8 cellular contexts compared by ENCODE assay signal in the genomic region with DNA sequence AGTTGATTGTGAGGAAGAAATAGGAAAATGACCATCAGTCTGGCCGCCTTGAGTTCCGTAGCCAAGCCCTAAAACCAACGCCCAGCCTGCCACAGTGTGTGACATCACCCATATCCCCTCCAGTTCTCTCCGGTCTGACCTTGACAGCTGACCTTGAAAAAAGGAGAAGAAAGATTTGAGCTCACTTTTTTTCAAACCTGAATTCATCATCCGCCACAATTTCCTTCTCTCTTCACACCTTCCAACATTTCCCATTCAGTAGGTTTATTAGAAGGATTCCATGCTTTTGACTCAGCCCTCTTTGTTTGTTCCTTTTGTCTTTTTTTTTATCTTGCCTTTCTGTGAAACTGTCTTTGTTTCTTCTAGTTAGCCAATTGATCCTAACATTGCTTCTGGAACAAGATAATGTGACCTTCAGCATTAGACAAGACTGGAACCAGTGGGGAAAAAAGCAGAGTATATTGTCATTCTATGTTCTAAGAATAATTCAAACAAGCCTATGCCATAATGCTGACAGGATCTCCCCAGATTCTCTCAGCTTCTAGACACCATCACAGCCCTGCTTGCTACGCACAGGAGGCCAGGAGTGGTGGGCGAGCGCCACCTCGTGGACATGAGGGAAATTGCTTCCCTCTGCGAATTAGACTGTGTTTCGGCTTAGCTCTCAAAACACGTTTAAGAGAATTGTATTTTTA.
DNase-seq lines count a peak whose midpoint lies in the region; ATAC-seq and TF ChIP-seq lines count a peak whose summit lies in the region.

No MANE protein-coding gene starts in this region.

- no peaks in the 10 kb centered on the region for H3K4me1 Mint-ChIP-seq in activated CD4-positive, alpha-beta memory T cell treated with anti-CD3 and anti-CD28 coated beads, Interleukin-2, amount 10 ng/mL, durations not matched to agents 7 days and 5 days

- H3K27ac Mint-ChIP-seq in activated CD4-positive, alpha-beta memory T cell treated with anti-CD3 and anti-CD28 coated beads, Interleukin-2, amount 10 ng/mL, durations not matched to agents 7 days and 5 days, result no peak overlapping the region

- CTCF ChIA-PET in activated CD4-positive, alpha-beta memory T cell treated with anti-CD3 and anti-CD28 coated beads, Interleukin-2, amount 10 ng/mL, durations not matched to agents 7 days and 5 days (lab: Charles Lee), result interaction anchor here (0.6 to 3.6 kb wide), 21 partner anchors 8 to 1023 kb away, joined by 3 to 42 read pairs (median 4); no protein-coding TSS in a partner anchor

- no peaks in the 10 kb centered on the region for H3K36me3 Mint-ChIP-seq in activated CD4-positive, alpha-beta memory T cell treated with anti-CD3 and anti-CD28 coated beads, Interleukin-2, amount 10 ng/mL, durations not matched to agents 7 days and 5 days (ENCODE audit: low read depth)

- peak; percentile 88 for ATAC-seq in GM19468 (IDR thresholded peaks at IDR 0.05; ENCODE audit: extremely low read depth, unreplicated experiment)
- ATAC-seq in HG03520 (IDR thresholded peaks at IDR 0.05; ENCODE audit: unreplicated experiment), result peak; percentile 96

- POLR2A ChIA-PET in activated CD4-positive, alpha-beta memory T cell treated with anti-CD3 and anti-CD28 coated beads, Interleukin-2, amount 10 ng/mL, durations not matched to agents 7 days and 5 days (lab: Charles Lee), result no interaction called here

- DNase-seq in DMS153 (lab: John Stamatoyannopoulos, UW) (peak; percentile 57), NCI-H69 (lab: John Stamatoyannopoulos, UW) (peak; percentile 77), epithelial cell of proximal tubule (ENCODE audit: low read depth) (peak; percentile 23), middle frontal gyrus (ENCODE audit: extremely low spot score, low spot score) (peak; percentile 84), substantia nigra (lab: John Stamatoyannopoulos, UW) (peak in 45 of 49 donors; percentile 3 to 71 (median 45))
- peak; percentile 63 for DNase-seq in activated CD4-positive, alpha-beta memory T cell treated with anti-CD3 and anti-CD28 coated beads, Interleukin-2, amount 10 ng/mL, durations not matched to agents 7 days and 5 days

- no peaks in the 10 kb centered on the region for H3K9me3 Mint-ChIP-seq in activated CD4-positive, alpha-beta memory T cell treated with anti-CD3 and anti-CD28 coated beads, Interleukin-2, amount 10 ng/mL, durations not matched to agents 7 days and 5 days

- H3K4me3 Mint-ChIP-seq in activated CD4-positive, alpha-beta memory T cell treated with anti-CD3 and anti-CD28 coated beads, Interleukin-2, amount 10 ng/mL, durations not matched to agents 7 days and 5 days, result no peak overlapping the region

- H3K27me3 Mint-ChIP-seq in activated CD4-positive, alpha-beta memory T cell treated with anti-CD3 and anti-CD28 coated beads, Interleukin-2, amount 10 ng/mL, durations not matched to agents 7 days and 5 days, result peaks cover 15% of the 10 kb centered on the region

- peak; percentile 99 for TF ChIP-seq CTCF in epithelial cell of proximal tubule (conservative IDR thresholded peaks at IDR 0.05; ENCODE audit: low read depth, low read length)

- H3K27ac ChIP-seq in substantia nigra (ENCODE audit: low read depth, low read length, poor library complexity, severe bottlenecking), result no peak overlapping the region

- H3K4me3 ChIP-seq in epithelial cell of proximal tubule (ENCODE audit: low read depth, low read length), result no peak overlapping the region

Comparison
In these comparisons a context has a peak if more than half of its experiments do, and no peak if none do; other contexts are left out.
1. DNase-seq: peak in every context shown above with its lines; median percentile 84 in middle frontal gyrus; 77 in NCI-H69; 63 in activated CD4-positive, alpha-beta memory T cell treated with anti-CD3 and anti-CD28 coated beads, Interleukin-2, amount 10 ng/mL, durations not matched to agents 7 days and 5 days; 57 in DMS153; 45 in substantia nigra; 23 in epithelial cell of proximal tubule.